In the genomic region with DNA sequence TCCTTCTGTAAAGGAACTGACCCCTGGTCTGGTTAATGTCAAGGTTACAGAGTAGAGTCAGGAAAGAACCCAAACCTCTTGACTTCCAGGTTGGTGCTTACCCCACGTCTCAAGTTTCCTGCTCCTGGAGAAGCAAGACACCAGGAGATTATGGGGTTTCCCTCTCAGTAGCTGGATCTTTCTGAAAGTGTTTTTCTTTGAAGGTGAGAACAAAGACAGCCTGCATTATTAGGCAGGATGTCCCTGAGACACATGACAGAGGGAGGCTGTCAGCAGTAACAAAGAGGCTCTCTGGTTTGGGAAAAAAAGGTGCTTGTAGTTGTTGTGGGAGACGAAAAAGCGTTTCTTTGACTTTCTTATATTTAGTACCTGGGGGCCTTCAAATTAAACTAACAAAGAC, we compare ENCODE assay signal across 36 cellular contexts. TPM values are rescaled to one million over a fixed set of nuclear protein-coding genes. Genes with fewer than 3 reads are reported as not detected.
A peak's percentile ranks its signal among the peaks of the same experiment; 100 is the strongest.
DNase-seq lines count a peak whose midpoint lies in the region; ATAC-seq, FAIRE-seq and TF ChIP-seq lines count a peak whose summit lies in the region.
"Had no signal": no experiment of that assay in that cellular context is flagged by ENCODE, and none has a peak within 500 bp of the region (broad histone marks: within the 10 kb centered on the region; RNA-seq: fewer than 3 reads in every experiment).

No MANE protein-coding gene starts in this region.

- dilution Hi-C loops in IMR-90 (cut with HindIII; ENCODE audit: low sequenced_read_pairs, unreplicated experiment): no loop called here

- no peaks in the 10 kb centered on the region for H3K36me3 ChIP-seq in BLaER1 treated with 17β-estradiol and CSF1 and Interleukin-3, amounts not matched to agents 10 nM and 100 nM
- H3K36me3 ChIP-seq in IMR-90 (ENCODE audit: control insufficient read depth, insufficient read depth, low read length) (no peaks in the 10 kb centered on the region), GM12878 (ENCODE audit: control insufficient read depth in 2 of 2, insufficient read depth in 2 of 2, low read length in 1 of 2) (no peaks in the 10 kb centered on the region), mesodermal cell (ENCODE audit: control insufficient read depth, insufficient read depth, low read length) (no peaks in the 10 kb centered on the region), lower lobe of right lung (no peaks in the 10 kb centered on the region)
- H3K36me3 ChIP-seq: left lung, sigmoid colon, uterus, WERI-Rb-1 had no signal

- H2AK9ac ChIP-seq in IMR-90 (replicated peaks; ENCODE audit: low read depth, low read length, poor library complexity): no peak overlapping the region

- no peak overlapping the region for H3K18ac ChIP-seq in IMR-90 (ENCODE audit: low read depth, low read length)

- H3K36me3 Mint-ChIP-seq in activated CD8-positive, alpha-beta T cell treated with anti-CD3 and anti-CD28 coated beads for 36 hours (ENCODE audit: low read depth): no peaks in the 10 kb centered on the region
- H3K36me3 Mint-ChIP-seq: activated naive CD8-positive, alpha-beta T cell treated with anti-CD3 and anti-CD28 coated beads for 36 hours had no signal

- no peak overlapping the region for H3K56ac ChIP-seq in IMR-90 (ENCODE audit: extremely low read depth, insufficient read depth, low read length)

- no peak overlapping the region for H3K27ac ChIP-seq in BLaER1 treated with 17β-estradiol and CSF1 and Interleukin-3, amounts not matched to agents 10 nM and 100 nM
- H3K27ac ChIP-seq in IMR-90 (ENCODE audit: insufficient read depth, low read length): no peak overlapping the region
- H3K27ac ChIP-seq in GM12878 (ENCODE audit: control insufficient read depth, insufficient read depth): no peak overlapping the region
- H3K27ac ChIP-seq in mesodermal cell (ENCODE audit: low read depth, low read length, severe bottlenecking): peak overlapping the region; percentile 94
- H3K27ac ChIP-seq in lower lobe of right lung: no peak overlapping the region
- H3K27ac ChIP-seq: epithelial cell of prostate, left lung, PC-9, psoas muscle, sigmoid colon, uterus, WERI-Rb-1 had no signal

- H3K27me3 Mint-ChIP-seq in activated CD8-positive, alpha-beta T cell treated with anti-CD3 and anti-CD28 coated beads for 36 hours: peaks cover 17% of the 10 kb centered on the region

- no peak overlapping the region for H3K9ac ChIP-seq in BLaER1 treated with 17β-estradiol and CSF1 and Interleukin-3, amounts not matched to agents 10 nM and 100 nM
- H3K9ac ChIP-seq in IMR-90 (ENCODE audit: low read depth, low read length): no peak overlapping the region
- H3K9ac ChIP-seq in GM12878 (ENCODE audit: control insufficient read depth, insufficient read depth, low read length): no peak overlapping the region

- H4K8ac ChIP-seq in IMR-90 (ENCODE audit: low read depth in 2 of 2, low read length in 2 of 2): no peak overlapping the region

- H3K9me1 ChIP-seq in IMR-90 (ENCODE audit: insufficient read depth, low read length): peaks cover 3% of the 10 kb centered on the region

- peak overlapping the region; percentile 13; the same call in 1 of the 2 replicates for H2AK5ac ChIP-seq in IMR-90 (ENCODE audit: low read depth, low read length)

- no peak for TF ChIP-seq RAD21 in IMR-90 (IDR thresholded peaks at IDR 0.05; ENCODE audit: low read length)
- TF ChIP-seq RAD21 in GM12878 (IDR thresholded peaks at IDR 0.05; ENCODE audit: insufficient read depth, low read depth, low read length): no peak

- POLR2A ChIA-PET in IMR-90 (lab: Charles Lee; ENCODE audit: unreplicated experiment): no interaction called here
- POLR2A ChIA-PET in GM12878 (lab: Charles Lee): no interaction called here
- POLR2A ChIA-PET in activated CD8-positive, alpha-beta T cell treated with anti-CD3 and anti-CD28 coated beads for 36 hours (lab: Charles Lee): no interaction called here

- no peak overlapping the region; the same call in 1 of the 2 replicates for H3K23ac ChIP-seq in IMR-90 (ENCODE audit: low read depth, low read length)

- no peaks in the 10 kb centered on the region for H3K79me2 ChIP-seq in GM12878 (ENCODE audit: control insufficient read depth, insufficient read depth, low read length)

- peaks cover 6 to 14% (median 11%) of the 10 kb centered on the region in 10 experiments; a peak in 19 of 20 replicates for H3K4me1 ChIP-seq in BLaER1 treated with 17β-estradiol and CSF1 and Interleukin-3, amounts not matched to agents 10 nM and 100 nM
- H3K4me1 ChIP-seq in IMR-90 (ENCODE audit: control insufficient read depth, insufficient read depth, low read length) (peaks cover 3% of the 10 kb centered on the region; the same call in 1 of the 2 replicates), GM12878 (ENCODE audit: control insufficient read depth, insufficient read depth, low read length) (no peaks in the 10 kb centered on the region), mesodermal cell (ENCODE audit: control insufficient read depth, insufficient read depth, low read length, poor library complexity, severe bottlenecking) (peaks cover 25% of the 10 kb centered on the region), lower lobe of right lung (no peaks in the 10 kb centered on the region)
- H3K4me1 ChIP-seq: left lung, psoas muscle, sigmoid colon, uterus had no signal

- TF ChIP-seq POLR2A in IMR-90 (IDR thresholded peaks at IDR 0.05; ENCODE audit: low read depth, low read length): no peak
- no peak for TF ChIP-seq POLR2A in GM12878 (IDR thresholded peaks at IDR 0.05; ENCODE audit: low read depth, low read length)

- no peak for TF ChIP-seq EP300 in GM12878 (IDR thresholded peaks at IDR 0.05; ENCODE audit: borderline replicate concordance in 1 of 2, control insufficient read depth in 1 of 2, low read depth in 2 of 2, low read length in 2 of 2)

- no peak overlapping the region for H4K5ac ChIP-seq in IMR-90 (ENCODE audit: low read depth, low read length)

- H2AFZ ChIP-seq in IMR-90 (replicated peaks; ENCODE audit: low read length, poor library complexity) (no peak overlapping the region), GM12878 (ENCODE audit: control insufficient read depth, low read depth, low read length) (no peak overlapping the region)
- H2AFZ ChIP-seq: PC-9 had no signal

- H3K4me3 Mint-ChIP-seq in activated CD8-positive, alpha-beta T cell treated with anti-CD3 and anti-CD28 coated beads for 36 hours: no peak overlapping the region
- H3K4me3 Mint-ChIP-seq: activated CD4-positive, alpha-beta T cell treated with anti-CD3 and anti-CD28 coated beads, Interleukin-2, amount 10 ng/mL, durations not matched to agents 24 days and 14 days; activated naive CD8-positive, alpha-beta T cell treated with anti-CD3 and anti-CD28 coated beads for 36 hours; CD4-positive, alpha-beta T cell; stimulated activated naive CD8-positive, alpha-beta T cell treated with anti-CD3 and anti-CD28 coated beads, Interleukin-15, amount 100 ng/mL, for 72 hours had no signal

- no peak overlapping the region for H3K14ac ChIP-seq in IMR-90 (replicated peaks; ENCODE audit: low read depth, low read length)

- no peaks in the 10 kb centered on the region for H3K79me1 ChIP-seq in IMR-90 (ENCODE audit: low read depth in 1 of 2, low read length in 2 of 2)

- FAIRE-seq in GM12878 (lab: Jason Lieb, UNC): no peak
- FAIRE-seq: A204.1, colon, GM19239, H54, K562 had no signal

- no peaks in the 10 kb centered on the region for H3K4me1 Mint-ChIP-seq in activated CD8-positive, alpha-beta T cell treated with anti-CD3 and anti-CD28 coated beads for 36 hours (ENCODE audit: low read depth)
- H3K4me1 Mint-ChIP-seq: activated CD4-positive, alpha-beta T cell treated with anti-CD3 and anti-CD28 coated beads, Interleukin-2, amount 10 ng/mL, durations not matched to agents 24 days and 14 days; activated naive CD8-positive, alpha-beta T cell treated with anti-CD3 and anti-CD28 coated beads for 36 hours; stimulated activated naive CD8-positive, alpha-beta T cell treated with anti-CD3 and anti-CD28 coated beads, Interleukin-15, amount 100 ng/mL, for 72 hours had no signal

- no peak overlapping the region for H2BK5ac ChIP-seq in IMR-90 (ENCODE audit: low read depth, low read length, poor library complexity, severe bottlenecking)

- no CpG with 5 or more reads among the region's 3 CpGs for WGBS in IMR-90 (ENCODE audit: extremely low coverage in 2 of 2, insufficient read length in 1 of 2), 2 experiments
- WGBS in GM12878 (ENCODE audit: insufficient coverage, insufficient replicate concordance, low lambda C conversion rate, missing lambda C conversion rate): 13% methylated on average over 3 of the region's 3 CpGs
- 14 to 52% methylated on average over 1 to 3 of the region's 3 CpGs for WGBS in mesodermal cell (ENCODE audit: insufficient coverage in 2 of 2), 2 experiments

- peaks cover 0 to 1% (median 0%) of the 10 kb centered on the region in 11 experiments; a peak in 1 of 22 replicates for H3K9me3 ChIP-seq in BLaER1 treated with 17β-estradiol and CSF1 and Interleukin-3, amounts not matched to agents 10 nM and 100 nM (replicated peaks in 1 of 11)
- H3K9me3 ChIP-seq in IMR-90 (ENCODE audit: control insufficient read depth, insufficient read depth, low read length): no peaks in the 10 kb centered on the region
- no peaks in the 10 kb centered on the region for H3K9me3 ChIP-seq in GM12878 (replicated peaks; ENCODE audit: control insufficient read depth, insufficient read depth, low read length)
- peaks cover 5% of the 10 kb centered on the region for H3K9me3 ChIP-seq in mesodermal cell (ENCODE audit: control insufficient read depth, low read length)
- H3K9me3 ChIP-seq in lower lobe of right lung: no peaks in the 10 kb centered on the region
- H3K9me3 ChIP-seq: left lung, psoas muscle, sigmoid colon, uterus had no signal

- no peaks in the 10 kb centered on the region for H3K9me3 Mint-ChIP-seq in activated CD8-positive, alpha-beta T cell treated with anti-CD3 and anti-CD28 coated beads for 36 hours
- H3K9me3 Mint-ChIP-seq: activated CD4-positive, alpha-beta T cell treated with anti-CD3 and anti-CD28 coated beads, Interleukin-2, amount 10 ng/mL, durations not matched to agents 24 days and 14 days; activated naive CD8-positive, alpha-beta T cell treated with anti-CD3 and anti-CD28 coated beads for 36 hours; CD4-positive, alpha-beta T cell; stimulated activated naive CD8-positive, alpha-beta T cell treated with anti-CD3 and anti-CD28 coated beads, Interleukin-15, amount 100 ng/mL, for 72 hours had no signal

- RAD21 ChIA-PET in GM12878 (lab: Charles Lee; ENCODE audit: unreplicated experiment): no interaction called here

- SMC1A ChIA-PET in GM12878 (lab: Charles Lee; ENCODE audit: uncharacterized antibody, unreplicated experiment): no interaction called here

- H3K4me3 ChIP-seq in BLaER1 treated with 17β-estradiol and CSF1 and Interleukin-3, amounts not matched to agents 10 nM and 100 nM: no peak overlapping the region
- H3K4me3 ChIP-seq in IMR-90 (ENCODE audit: insufficient read depth, low read depth, low read length) (no peak overlapping the region), GM12878 (no peak overlapping the region), mesodermal cell (ENCODE audit: extremely low read depth, insufficient read depth, low read length, poor library complexity, severe bottlenecking) (no peak overlapping the region), lower lobe of right lung (no peak overlapping the region)
- H3K4me3 ChIP-seq: K562, left lung, PC-9, psoas muscle, sigmoid colon, uterus had no signal

- H2BK20ac ChIP-seq in IMR-90 (ENCODE audit: low read depth, low read length): no peak overlapping the region

- H3K4me2 ChIP-seq in BLaER1 treated with 17β-estradiol and CSF1 and Interleukin-3, amounts not matched to agents 10 nM and 100 nM: peak overlapping the region in 8 of 11 experiments; percentile 4 to 64 (median 40); a peak in 7 of 22 replicates
- H3K4me2 ChIP-seq in IMR-90 (ENCODE audit: low read depth, low read length) (no peak overlapping the region), GM12878 (ENCODE audit: control insufficient read depth, insufficient read depth) (no peak overlapping the region)
- H3K4me2 ChIP-seq: PC-9 had no signal

- peak overlapping the region; percentile 50; the same call in 1 of the 2 replicates for H2BK120ac ChIP-seq in IMR-90 (ENCODE audit: low read depth, low read length)

- in situ Hi-C loops in IMR-90 (cut with MboI; ENCODE audit: low sequenced_read_pairs): no loop called here
- in situ Hi-C loops in GM12878 (cut with MboI): no loop called here

- no peak overlapping the region for H3K4ac ChIP-seq in IMR-90 (ENCODE audit: low read depth, low read length)

- DNase-seq in IMR-90 (no peak), GM12878 (ENCODE audit: low read depth, low spot score) (no peak), globus pallidus (ENCODE audit: low spot score) (no peak), T-helper 9 cell (no peak), lower lobe of right lung (no peak)
- no peak for DNase-seq in activated CD8-positive, alpha-beta T cell treated with anti-CD3 and anti-CD28 coated beads for 36 hours
- DNase-seq: activated CD4-positive, alpha-beta T cell treated with anti-CD3 and anti-CD28 coated beads, Interleukin-2, amount 10 ng/mL, durations not matched to agents 24 days and 14 days; activated naive CD8-positive, alpha-beta T cell treated with anti-CD3 and anti-CD28 coated beads for 36 hours; anterior cingulate cortex; CD4-positive, alpha-beta T cell; hypothalamus; left lung; NCI-H1930; NCI-H2227 treated with DMSO at 0.1 percent for 48 hours; NCI-H526; NK-92 treated with Interleukin-12 subunit alpha and Interleukin-12 subunit beta, amount 100 ng/mL, for 24 hours; nucleus accumbens; PC-9; psoas muscle; sigmoid colon; stimulated activated CD4-positive, alpha-beta T cell treated with anti-CD3 and anti-CD28 coated beads, Interleukin-12 subunit alpha, Interleukin-12 subunit beta, amount 100 ng/mL, for 4 hours; stimulated activated CD4-positive, alpha-beta T cell treated with anti-CD3 and anti-CD28 coated beads, Interleukin-2, amount 100 ng/mL, for 48 hours; stimulated activated naive CD8-positive, alpha-beta T cell treated with anti-CD3 and anti-CD28 coated beads, Interleukin-15, amount 100 ng/mL, for 72 hours; T1000; uterus; WERI-Rb-1 had no signal

- BruUV-seq in IMR-90 (replicated peaks; lab: Mats Ljungman, UMichigan) (no TSS peak), GM12878 (replicated peaks; lab: Mats Ljungman, UMichigan) (no TSS peak)

- no peaks in the 10 kb centered on the region for H4K20me1 ChIP-seq in BLaER1 treated with 17β-estradiol and CSF1 and Interleukin-3, amounts not matched to agents 10 nM and 100 nM
- H4K20me1 ChIP-seq in IMR-90 (ENCODE audit: insufficient read depth, low read length) (no peaks in the 10 kb centered on the region), GM12878 (ENCODE audit: control insufficient read depth, insufficient read depth) (no peaks in the 10 kb centered on the region)

- no peak overlapping the region for H4K91ac ChIP-seq in IMR-90 (ENCODE audit: insufficient read depth, low read depth, low read length)

- ATAC-seq in IMR-90 (ENCODE audit: low read depth) (no peak), GM12878 (no peak; the same call in 2 of the 3 replicates), lower lobe of right lung (no peak)
- ATAC-seq in activated CD8-positive, alpha-beta T cell treated with anti-CD3 and anti-CD28 coated beads for 36 hours: no peak
- ATAC-seq: K562; left lung; psoas muscle; Right ventricle myocardium inferior; stimulated activated naive CD8-positive, alpha-beta T cell treated with anti-CD3 and anti-CD28 coated beads, Interleukin-15, amount 100 ng/mL, for 72 hours had no signal

- no peak overlapping the region for H3K27ac Mint-ChIP-seq in activated CD8-positive, alpha-beta T cell treated with anti-CD3 and anti-CD28 coated beads for 36 hours
- H3K27ac Mint-ChIP-seq: activated CD4-positive, alpha-beta T cell treated with anti-CD3 and anti-CD28 coated beads, Interleukin-2, amount 10 ng/mL, durations not matched to agents 24 days and 14 days; activated naive CD8-positive, alpha-beta T cell treated with anti-CD3 and anti-CD28 coated beads for 36 hours; CD4-positive, alpha-beta T cell; stimulated activated naive CD8-positive, alpha-beta T cell treated with anti-CD3 and anti-CD28 coated beads, Interleukin-15, amount 100 ng/mL, for 72 hours had no signal

- TF ChIP-seq CTCF in IMR-90 (conservative IDR thresholded peaks at IDR 0.05; ENCODE audit: low read depth, low read length) (no peak), GM12878 (IDR thresholded peaks at IDR 0.05 in 2 of 3, conservative IDR thresholded peaks at IDR 0.05 in 1 of 3; ENCODE audit: control insufficient read depth in 2 of 3, extremely low read depth in 1 of 3, insufficient read depth in 1 of 3, low read depth in 3 of 3, low read length in 3 of 3) (no peak), lower lobe of right lung (IDR thresholded peaks at IDR 0.05) (no peak)
- no peak for TF ChIP-seq CTCF in activated CD8-positive, alpha-beta T cell treated with anti-CD3 and anti-CD28 coated beads for 36 hours (IDR thresholded peaks at IDR 0.05)

- intact Hi-C loops in IMR-90 (cut with micrococcal nuclease): no loop called here
- intact Hi-C loops in GM12878 (cut with micrococcal nuclease; ENCODE audit: unreplicated experiment): no loop called here
- intact Hi-C loops in activated CD8-positive, alpha-beta T cell treated with anti-CD3 and anti-CD28 coated beads for 36 hours (cut with micrococcal nuclease): no loop called here
- intact Hi-C loops in lower lobe of right lung (cut with DNase I): no loop called here

- H2BK15ac ChIP-seq in IMR-90 (ENCODE audit: low read depth, low read length): no peak overlapping the region

- CTCF ChIA-PET in IMR-90 (lab: Yijun Ruan, JAX) (interaction anchor here (3.1 kb wide), 1 partner anchor 9 kb away, joined by 22 read pairs; no protein-coding TSS in a partner anchor), GM12878 (lab: Yijun Ruan, JAX) (interaction anchor here (1.0 kb wide), 1 partner anchor 9 kb away, joined by 6 read pairs; no protein-coding TSS in a partner anchor)
- CTCF ChIA-PET in activated CD8-positive, alpha-beta T cell treated with anti-CD3 and anti-CD28 coated beads for 36 hours (lab: Charles Lee): interaction anchor here (1.8 kb wide), 1 partner anchor 9 kb away, joined by 6 read pairs; no protein-coding TSS in a partner anchor

- H3K27me3 ChIP-seq in BLaER1 treated with 17β-estradiol and CSF1 and Interleukin-3, amounts not matched to agents 10 nM and 100 nM: no peaks in the 10 kb centered on the region
- H3K27me3 ChIP-seq in IMR-90 (ENCODE audit: control insufficient read depth, insufficient read depth, low read length) (no peaks in the 10 kb centered on the region; the same call in 1 of the 2 replicates), GM12878 (replicated peaks in 1 of 2; ENCODE audit: control insufficient read depth in 2 of 2, insufficient read depth in 2 of 2, low read length in 1 of 2) (no peaks in the 10 kb centered on the region), lower lobe of right lung (ENCODE audit: low read depth) (peaks cover 5% of the 10 kb centered on the region)
- H3K27me3 ChIP-seq: left lung, sigmoid colon, uterus had no signal

RNA-seq across cellular contexts. Expression of a gene that starts 44.7 kb away (rescaled TPM):
- total RNA-seq in IMR-90 (2012; rRNA removed) (33.2 and 34.2 TPM in 2 replicates), GM12878 (2014; rRNA removed) (not detected in 2 replicates), GM12878 (2014; rRNA removed; fragmentation: Illumina TruSeq; extraction: Trizol) (not detected in 2 replicates), GM12878 (2021) (0.64 and 0.69 TPM in 2 replicates), lower lobe of right lung (322 TPM)
- polyA plus RNA-seq in IMR-90 (2012; rRNA removed) (267 and 338 TPM in 2 replicates), GM12878 (2011; rRNA removed) (not detected in 2 replicates), GM12878 (2014; fragmentation: Illumina TruSeq; extraction: Trizol) (not detected in 2 replicates), GM12878 (2014; fragmentation: Nextera tagmentation; extraction: Ambion mirVana) (1 to 10 TPM; 1.6 to 1.9 TPM), GM12878 (2014; rRNA removed) (not detected in 2 replicates), GM12878 (2016; fragmentation: Nextera tagmentation; extraction: Ambion mirVana) (1 to 10 TPM in 1 of 2 experiments, under 1 TPM in 1; 0.84 to 1.4 TPM)
- polyA plus RNA-seq in IMR-90 (2012; cell fraction: cytosol; rRNA removed): 354 and 595 TPM in 2 replicates
- 197 and 320 TPM in 2 replicates for polyA plus RNA-seq in IMR-90 (2012; cell fraction: nucleus; rRNA removed; ENCODE audit: low replicate concordance)
- total RNA-seq in GM12878 (2013; cell fraction: nucleolus; rRNA removed): not detected in 2 replicates
- not detected for polyA plus RNA-seq in GM12878 (2011; ENCODE audit: low read depth)
- polyA plus RNA-seq in GM12878 (2011; cell fraction: cytosol; rRNA removed): 0.05 TPM in 1 of 2 replicates, not detected in the other
- polyA plus RNA-seq in GM12878 (2011; cell fraction: nucleus; rRNA removed): not detected in 2 replicates
- 0.14 and 0.49 TPM in 2 replicates for polyA plus RNA-seq in GM12878 (2012)
- polyA minus RNA-seq in GM12878 (2011; rRNA and poly(A)+ RNA removed): not detected in 2 replicates
- not detected in 2 replicates for polyA minus RNA-seq in GM12878 (2011; cell fraction: cytosol; rRNA and poly(A)+ RNA removed)
- not detected in 2 replicates for polyA minus RNA-seq in GM12878 (2011; cell fraction: nucleus; rRNA and poly(A)+ RNA removed)
- polyA plus RNA-seq in mesodermal cell (2013, experiment 1 of 2): 343 TPM
- polyA plus RNA-seq in mesodermal cell (2013, experiment 2 of 2): 351 TPM
- not detected for total RNA-seq in activated CD8-positive, alpha-beta T cell treated with anti-CD3 and anti-CD28 coated beads for 36 hours
- total RNA-seq: activated CD4-positive, alpha-beta T cell treated with anti-CD3 and anti-CD28 coated beads, Interleukin-2, amount 10 ng/mL, durations not matched to agents 24 days and 14 days; activated CD8-positive, alpha-beta memory T cell treated with anti-CD3 and anti-CD28 coated beads for 36 hours; activated naive CD8-positive, alpha-beta T cell treated with anti-CD3 and anti-CD28 coated beads for 36 hours had no signal

Comparison
In these comparisons a context has a peak if more than half of its experiments do, and no peak if none do; other contexts are left out.
1. H3K4me2 ChIP-seq: peak in BLaER1 treated with 17β-estradiol and CSF1 and Interleukin-3, amounts not matched to agents 10 nM and 100 nM (8 of 11); none in IMR-90 (single experiment) and GM12878 (single experiment).
2. RNA of a gene that starts 44.7 kb away (total RNA-seq): 322 TPM in lower lobe of right lung (single experiment) and 33.2 to 34.2 TPM in IMR-90; 0.64 to 0.69 TPM in GM12878 and not detected in activated CD8-positive, alpha-beta T cell treated with anti-CD3 and anti-CD28 coated beads for 36 hours; every median in the first group is over 10 times any median in the second.